ENCODE assay signal across 14 cellular contexts in genomic region chr5:57953830-57954229, GRCh38.
"Had no signal": no experiment of that assay in that cellular context is flagged by ENCODE, and none has a peak within 500 bp of the region (broad histone marks: within the 10 kb centered on the region; RNA-seq: fewer than 3 reads in every experiment).

No MANE protein-coding gene starts in this region.

- FAIRE-seq: small intestine had no signal

- H3K27ac ChIP-seq: colonic mucosa, foreskin keratinocyte, stomach, thoracic aorta, transverse colon had no signal

- H3K36me3 Mint-ChIP-seq: naive thymus-derived CD8-positive, alpha-beta T cell had no signal

- H3K9me3 Mint-ChIP-seq: naive thymus-derived CD8-positive, alpha-beta T cell had no signal

- ATAC-seq: foreskin keratinocyte; left colon; mucosa of descending colon; naive thymus-derived CD8-positive, alpha-beta T cell; right cardiac atrium had no signal

- H3K4me3 ChIP-seq: colonic mucosa, mucosa of descending colon, stomach, thoracic aorta, transverse colon had no signal

- H3K27me3 ChIP-seq: colonic mucosa, foreskin keratinocyte, stomach, transverse colon had no signal

- DNase-seq: colonic mucosa; dermis blood vessel endothelial cell; left colon; mucosa of descending colon; naive thymus-derived CD8-positive, alpha-beta T cell; right cardiac atrium; small intestine; stimulated activated CD4-positive, alpha-beta T cell treated with anti-CD3 and anti-CD28 coated beads, Interleukin-12 subunit alpha, Interleukin-12 subunit beta, amount 100 ng/mL, for 4 hours; stimulated activated naive CD4-positive, alpha-beta T cell; stomach; substantia nigra; transverse colon had no signal

- H3K4me1 Mint-ChIP-seq: naive thymus-derived CD8-positive, alpha-beta T cell had no signal

- H3K27ac Mint-ChIP-seq: naive thymus-derived CD8-positive, alpha-beta T cell had no signal

- H3K4me3 Mint-ChIP-seq: naive thymus-derived CD8-positive, alpha-beta T cell had no signal

- H3K9me3 ChIP-seq: colonic mucosa, mucosa of descending colon, stomach, thoracic aorta, transverse colon had no signal

- H3K36me3 ChIP-seq: colonic mucosa, stomach, thoracic aorta, transverse colon had no signal

- H3K4me1 ChIP-seq: colonic mucosa, foreskin keratinocyte, stomach, transverse colon had no signal
